In genomic region chr22:35524966-35525686, GRCh38 we compare ENCODE assay signal across 12 cellular contexts. TPM values are rescaled to one million over a fixed set of nuclear protein-coding genes. Genes with fewer than 3 reads are reported as not detected.
DNase-seq lines count a peak whose midpoint lies in the region; ATAC-seq and TF ChIP-seq lines count a peak whose summit lies in the region.
"Had no signal": no experiment of that assay in that cellular context is flagged by ENCODE, and none has a peak within 500 bp of the region (broad histone marks: within the 10 kb centered on the region; RNA-seq: fewer than 3 reads in every experiment).

No MANE protein-coding gene starts in this region.

- no peak overlapping the region for H3K27ac Mint-ChIP-seq in activated CD4-positive, alpha-beta T cell treated with anti-CD3 and anti-CD28 coated beads, Interleukin-2, amount 10 ng/mL, durations not matched to agents 7 days and 5 days
- H3K27ac Mint-ChIP-seq: activated naive CD4-positive, alpha-beta T cell treated with anti-CD3 and anti-CD28 coated beads, Interleukin-2, amount 50 U/mL, for 24 hours had no signal

- no peaks in the 10 kb centered on the region for H3K36me3 Mint-ChIP-seq in activated CD4-positive, alpha-beta T cell treated with anti-CD3 and anti-CD28 coated beads, Interleukin-2, amount 10 ng/mL, durations not matched to agents 7 days and 5 days (ENCODE audit: low read depth)
- H3K36me3 Mint-ChIP-seq: activated naive CD4-positive, alpha-beta T cell treated with anti-CD3 and anti-CD28 coated beads, Interleukin-2, amount 50 U/mL, for 24 hours had no signal

- no peak for TF ChIP-seq EP300 in gastroesophageal sphincter (IDR thresholded peaks at IDR 0.05)

- peaks cover 5% of the 10 kb centered on the region for H3K9me3 Mint-ChIP-seq in activated CD4-positive, alpha-beta T cell treated with anti-CD3 and anti-CD28 coated beads, Interleukin-2, amount 10 ng/mL, durations not matched to agents 7 days and 5 days
- H3K9me3 Mint-ChIP-seq: activated naive CD4-positive, alpha-beta T cell treated with anti-CD3 and anti-CD28 coated beads, Interleukin-2, amount 50 U/mL, for 24 hours had no signal

- peak; percentile 31 to 84 (median 70) for DNase-seq in NCI-H1417 (lab: John Stamatoyannopoulos, UW)
- no peak for DNase-seq in NCI-H1417 treated with DMSO at 0.1 percent for 48 hours (lab: John Stamatoyannopoulos, UW)
- DNase-seq in NCI-H69 (lab: John Stamatoyannopoulos, UW), result peak; percentile 98
- DNase-seq in T-helper 1 cell, result no peak
- no peak for DNase-seq in activated CD4-positive, alpha-beta T cell treated with anti-CD3 and anti-CD28 coated beads, Interleukin-2, amount 10 ng/mL, durations not matched to agents 7 days and 5 days
- no peak for DNase-seq in activated CD8-positive, alpha-beta memory T cell treated with anti-CD3 and anti-CD28 coated beads, Interleukin-2, amount 50 U/mL, for 48 hours
- DNase-seq: activated CD4-positive, alpha-beta T cell treated with anti-CD3 and anti-CD28 coated beads, Interleukin-2, amount 50 U/mL, for 1 hour; effector CD4-positive, alpha-beta T cell had no signal

- H3K9me3 ChIP-seq in gastroesophageal sphincter, result peaks cover 0 to 7% (median 0%) of the 10 kb centered on the region in 3 donors

- 19% methylated on average over 9 of the region's 14 CpGs; no CpG with 5 or more reads in 1 of the 2 donors for WGBS in gastroesophageal sphincter (ENCODE audit: low coverage in 1 of 2), 2 donors

- no peak overlapping the region for H3K4me3 Mint-ChIP-seq in activated CD4-positive, alpha-beta T cell treated with anti-CD3 and anti-CD28 coated beads, Interleukin-2, amount 10 ng/mL, durations not matched to agents 7 days and 5 days
- H3K4me3 Mint-ChIP-seq: activated naive CD4-positive, alpha-beta T cell treated with anti-CD3 and anti-CD28 coated beads, Interleukin-2, amount 50 U/mL, for 24 hours had no signal

- no peaks in the 10 kb centered on the region for H3K36me3 ChIP-seq in gastroesophageal sphincter

- no peak for TF ChIP-seq CTCF in gastroesophageal sphincter (IDR thresholded peaks at IDR 0.05)

- H3K4me3 ChIP-seq in gastroesophageal sphincter, result no peak overlapping the region

- H3K4me1 Mint-ChIP-seq in activated CD4-positive, alpha-beta T cell treated with anti-CD3 and anti-CD28 coated beads, Interleukin-2, amount 10 ng/mL, durations not matched to agents 7 days and 5 days, result no peaks in the 10 kb centered on the region
- H3K4me1 Mint-ChIP-seq: activated naive CD4-positive, alpha-beta T cell treated with anti-CD3 and anti-CD28 coated beads, Interleukin-2, amount 50 U/mL, for 24 hours had no signal

- no peak for TF ChIP-seq POLR2A in gastroesophageal sphincter (IDR thresholded peaks at IDR 0.05)

- H3K4me1 ChIP-seq in gastroesophageal sphincter, result peaks cover 0 to 38% (median 0%) of the 10 kb centered on the region in 3 donors

- POLR2A ChIA-PET in activated CD4-positive, alpha-beta T cell treated with anti-CD3 and anti-CD28 coated beads, Interleukin-2, amount 10 ng/mL, durations not matched to agents 7 days and 5 days (lab: Charles Lee), result no interaction called here

- peak; percentile 74 for ATAC-seq in gastroesophageal sphincter

- peaks cover 15% of the 10 kb centered on the region for H3K27me3 Mint-ChIP-seq in activated CD4-positive, alpha-beta T cell treated with anti-CD3 and anti-CD28 coated beads, Interleukin-2, amount 10 ng/mL, durations not matched to agents 7 days and 5 days

- CTCF ChIA-PET in activated CD4-positive, alpha-beta T cell treated with anti-CD3 and anti-CD28 coated beads, Interleukin-2, amount 10 ng/mL, durations not matched to agents 7 days and 5 days (lab: Charles Lee), result interaction anchor here (0.6 to 0.7 kb wide), 3 partner anchors 17 to 482 kb away, joined by 3 to 4 read pairs (median 3); no protein-coding TSS in a partner anchor

- H3K27ac ChIP-seq in gastroesophageal sphincter, result peak overlapping the region; percentile 24 to 60 (median 54)
- peak overlapping the region; percentile 19 for H3K27ac ChIP-seq in temporal lobe (ENCODE audit: low read depth, low read length)
- H3K27ac ChIP-seq: 22Rv1 had no signal

- no peaks in the 10 kb centered on the region for H3K27me3 ChIP-seq in gastroesophageal sphincter

RNA-seq across cellular contexts. Expression of gene RASD2, which starts 15.5 kb away (rescaled TPM):
- 10 to 100 TPM in 2 of 4 donors, 1 to 10 TPM in 2; 4.7 to 45.9 (median 16.0) TPM for total RNA-seq in gastroesophageal sphincter
- total RNA-seq in temporal lobe, result 1.7 TPM
- not detected for total RNA-seq in activated CD4-positive, alpha-beta T cell treated with anti-CD3 and anti-CD28 coated beads, Interleukin-2, amount 10 ng/mL, durations not matched to agents 7 days and 5 days

Comparison
In these comparisons a context has a peak if more than half of its experiments do, and no peak if none do; other contexts are left out.
1. DNase-seq: peak in NCI-H1417 (3 of 3) and NCI-H69 (single experiment); none in NCI-H1417 treated with DMSO at 0.1 percent for 48 hours (single experiment), T-helper 1 cell (0 of 5), activated CD4-positive, alpha-beta T cell treated with anti-CD3 and anti-CD28 coated beads, Interleukin-2, amount 10 ng/mL, durations not matched to agents 7 days and 5 days (single experiment) and activated CD8-positive, alpha-beta memory T cell treated with anti-CD3 and anti-CD28 coated beads, Interleukin-2, amount 50 U/mL, for 48 hours (single experiment).